14 cellular contexts compared by ENCODE assay signal in the genomic region with DNA sequence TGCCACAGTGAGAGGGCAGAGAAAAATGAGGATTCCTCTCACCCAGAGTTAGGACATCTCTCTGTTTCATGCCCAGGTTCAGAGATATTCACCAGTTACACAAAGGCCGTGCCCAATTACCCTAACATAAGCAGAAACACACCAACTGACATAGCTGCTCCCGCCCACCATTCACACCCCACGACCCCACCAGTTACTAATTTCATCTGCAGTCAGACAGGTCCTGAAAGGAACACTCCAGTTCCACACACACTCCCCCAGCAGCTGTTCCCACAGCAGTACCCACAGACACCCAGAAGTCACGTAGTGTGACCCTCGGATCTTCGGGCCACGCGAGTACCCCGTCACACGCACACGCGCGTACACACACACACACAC. TPM values are rescaled to one million over a fixed set of nuclear protein-coding genes. Genes with fewer than 3 reads are reported as not detected.
A peak's percentile ranks its signal among the peaks of the same experiment; 100 is the strongest.
DNase-seq lines count a peak whose midpoint lies in the region; ATAC-seq, FAIRE-seq and TF ChIP-seq lines count a peak whose summit lies in the region.
"Had no signal": no experiment of that assay in that cellular context is flagged by ENCODE, and none has a peak within 500 bp of the region (broad histone marks: within the 10 kb centered on the region; RNA-seq: fewer than 3 reads in every experiment).

No MANE protein-coding gene starts in this region.

- H3K27me3 Mint-ChIP-seq in activated T-cell treated with anti-CD3 and anti-CD28 coated beads, Interleukin-2, amount 50 U/mL, for 24 hours, result peaks cover 29% of the 10 kb centered on the region
- H3K27me3 Mint-ChIP-seq in activated CD4-positive, alpha-beta memory T cell treated with anti-CD3 and anti-CD28 coated beads for 36 hours, result peaks cover 22% of the 10 kb centered on the region

- no peak for FAIRE-seq in GM12892 (lab: Jason Lieb, UNC)

- H3K27ac Mint-ChIP-seq in activated T-cell treated with anti-CD3 and anti-CD28 coated beads, Interleukin-2, amount 50 U/mL, for 24 hours, result peak overlapping the region; percentile 39
- H3K27ac Mint-ChIP-seq in activated CD4-positive, alpha-beta memory T cell treated with anti-CD3 and anti-CD28 coated beads for 36 hours, result no peak overlapping the region

- H3K27me3 ChIP-seq in iPS DF 6.9 (ENCODE audit: control insufficient read depth, insufficient read depth, low read length) (peaks cover 11% of the 10 kb centered on the region), gastrocnemius medialis (peaks cover 11 to 20% (median 11%) of the 10 kb centered on the region in 3 donors)
- H3K27me3 ChIP-seq: thyroid gland had no signal

- no CpG with 5 or more reads among the region's 13 CpGs for WGBS in iPS DF 6.9 (ENCODE audit: insufficient coverage, insufficient read length)

- peak overlapping the region; percentile 67 for H3K4me3 Mint-ChIP-seq in activated T-cell treated with anti-CD3 and anti-CD28 coated beads, Interleukin-2, amount 50 U/mL, for 24 hours
- peak overlapping the region; percentile 55 for H3K4me3 Mint-ChIP-seq in activated CD4-positive, alpha-beta memory T cell treated with anti-CD3 and anti-CD28 coated beads for 36 hours

- in situ Hi-C loops in gastrocnemius medialis (cut with MboI; ENCODE audit: low sequenced_read_pairs in 4 of 4), result no loop called here

- CTCF ChIA-PET in activated CD4-positive, alpha-beta memory T cell treated with anti-CD3 and anti-CD28 coated beads for 36 hours (lab: Charles Lee), result interaction anchor here (1.0 to 1.5 kb wide), 3 partner anchors 25 to 365 kb away, joined by 3 to 5 read pairs (median 5); no protein-coding TSS in a partner anchor

- H3K36me3 ChIP-seq in iPS DF 6.9 (ENCODE audit: control insufficient read depth, insufficient read depth, low read length) (no peaks in the 10 kb centered on the region), gastrocnemius medialis (no peaks in the 10 kb centered on the region)
- H3K36me3 ChIP-seq: thyroid gland had no signal

- TF ChIP-seq CTCF in gastrocnemius medialis (IDR thresholded peaks at IDR 0.05 in 4 of 5, conservative IDR thresholded peaks at IDR 0.05 in 1 of 5), result no peak

- peaks cover 8% of the 10 kb centered on the region for H3K4me1 Mint-ChIP-seq in activated T-cell treated with anti-CD3 and anti-CD28 coated beads, Interleukin-2, amount 50 U/mL, for 24 hours (ENCODE audit: low read depth)
- H3K4me1 Mint-ChIP-seq in activated CD4-positive, alpha-beta memory T cell treated with anti-CD3 and anti-CD28 coated beads for 36 hours (ENCODE audit: low read depth), result peaks cover 7% of the 10 kb centered on the region

- H3K4me1 ChIP-seq in iPS DF 6.9 (ENCODE audit: control insufficient read depth, insufficient read depth, low read length), result peaks cover 5% of the 10 kb centered on the region
- H3K4me1 ChIP-seq in gastrocnemius medialis, result no peaks in the 10 kb centered on the region

- H3K4me3 ChIP-seq in iPS DF 6.9 (ENCODE audit: low read length) (peak overlapping the region; percentile 65; the same call in 1 of the 2 replicates), gastrocnemius medialis (peak overlapping the region in 3 of 4 donors; percentile 50 to 58 (median 55))
- H3K4me3 ChIP-seq: SK-N-MC had no signal

- H3K36me3 Mint-ChIP-seq in activated T-cell treated with anti-CD3 and anti-CD28 coated beads, Interleukin-2, amount 50 U/mL, for 24 hours (ENCODE audit: low read depth), result peaks cover 9% of the 10 kb centered on the region
- H3K36me3 Mint-ChIP-seq in activated CD4-positive, alpha-beta memory T cell treated with anti-CD3 and anti-CD28 coated beads for 36 hours, result no peaks in the 10 kb centered on the region

- H3K9me3 Mint-ChIP-seq in activated T-cell treated with anti-CD3 and anti-CD28 coated beads, Interleukin-2, amount 50 U/mL, for 24 hours, result no peaks in the 10 kb centered on the region
- no peaks in the 10 kb centered on the region for H3K9me3 Mint-ChIP-seq in activated CD4-positive, alpha-beta memory T cell treated with anti-CD3 and anti-CD28 coated beads for 36 hours

- POLR2A ChIA-PET in activated CD4-positive, alpha-beta memory T cell treated with anti-CD3 and anti-CD28 coated beads for 36 hours (lab: Charles Lee), result no interaction called here

- no peak for DNase-seq in activated T-cell treated with anti-CD3 and anti-CD28 coated beads, Interleukin-2, amount 50 U/mL, for 24 hours
- no peak for DNase-seq in activated T-cell treated with anti-CD3 and anti-CD28 coated beads, Interleukin-2, amount 50 U/mL, for 1 hour
- no peak for DNase-seq in activated CD4-positive, alpha-beta memory T cell treated with anti-CD3 and anti-CD28 coated beads for 36 hours
- DNase-seq in iPS DF 6.9 (ENCODE audit: low read depth, low spot score) (no peak), gastrocnemius medialis (no peak), GM12892 (ENCODE audit: insufficient read length) (no peak)
- DNase-seq: GDM1, MV-4-11, thyroid gland had no signal

- ATAC-seq in gastrocnemius medialis (no peak), HG03280 (IDR thresholded peaks at IDR 0.05; ENCODE audit: unreplicated experiment) (no peak), HG02678 (IDR thresholded peaks at IDR 0.05; ENCODE audit: unreplicated experiment) (no peak)

- TF ChIP-seq POLR2A in gastrocnemius medialis (IDR thresholded peaks at IDR 0.05), result no peak
- TF ChIP-seq POLR2A in GM12892 (IDR thresholded peaks at IDR 0.05; ENCODE audit: low read depth, low read length), result no peak

- H3K9me3 ChIP-seq in iPS DF 6.9 (ENCODE audit: control insufficient read depth, insufficient read depth, low read length), result no peaks in the 10 kb centered on the region
- no peaks in the 10 kb centered on the region for H3K9me3 ChIP-seq in gastrocnemius medialis
- H3K9me3 ChIP-seq: neutrophil, thyroid gland had no signal

- H3K27ac ChIP-seq in iPS DF 6.9 (ENCODE audit: low read length), result no peak overlapping the region
- H3K27ac ChIP-seq in gastrocnemius medialis, result no peak overlapping the region
- H3K27ac ChIP-seq: neutrophil, SK-N-MC, thyroid gland had no signal

- intact Hi-C loops in activated CD4-positive, alpha-beta memory T cell treated with anti-CD3 and anti-CD28 coated beads for 36 hours (cut with micrococcal nuclease), result no loop called here
- intact Hi-C loops in gastrocnemius medialis (cut with DNase I; ENCODE audit: low total_unique reads), result no loop called here

RNA-seq across cellular contexts. Expression of a gene that starts 0.5 kb away (rescaled TPM):
- 1 to 10 TPM in 1 of 2 experiments, under 1 TPM in 1; 0.63 to 1.3 TPM for total RNA-seq in activated CD4-positive, alpha-beta memory T cell treated with anti-CD3 and anti-CD28 coated beads for 36 hours
- under 1 TPM in 2 of 4 donors, not detected in 2; 0.42 to 0.82 TPM for total RNA-seq in gastrocnemius medialis
- 0.30 TPM for polyA plus RNA-seq in GM12892 (2012; ENCODE audit: missing spikeins)

RNA-seq across cellular contexts. Expression of a gene that starts 19.0 kb away (rescaled TPM):
- total RNA-seq in activated CD4-positive, alpha-beta memory T cell treated with anti-CD3 and anti-CD28 coated beads for 36 hours, result not detected
- under 1 TPM in 1 of 4 donors, not detected in 3; 0.24 TPM for total RNA-seq in gastrocnemius medialis
- not detected for polyA plus RNA-seq in GM12892 (2012; ENCODE audit: missing spikeins)
- total RNA-seq: glomerular endothelial cell had no signal

RNA-seq across cellular contexts. Expression of a gene that starts 41.6 kb away (rescaled TPM):
- not detected for total RNA-seq in activated CD4-positive, alpha-beta memory T cell treated with anti-CD3 and anti-CD28 coated beads for 36 hours
- total RNA-seq in gastrocnemius medialis, result under 1 TPM in 1 of 4 donors, not detected in 3; 0.18 TPM
- not detected for polyA plus RNA-seq in GM12892 (2012; ENCODE audit: missing spikeins)
- total RNA-seq: glomerular endothelial cell, thyroid gland had no signal
